8 cellular contexts compared by ENCODE assay signal in the genomic region with DNA sequence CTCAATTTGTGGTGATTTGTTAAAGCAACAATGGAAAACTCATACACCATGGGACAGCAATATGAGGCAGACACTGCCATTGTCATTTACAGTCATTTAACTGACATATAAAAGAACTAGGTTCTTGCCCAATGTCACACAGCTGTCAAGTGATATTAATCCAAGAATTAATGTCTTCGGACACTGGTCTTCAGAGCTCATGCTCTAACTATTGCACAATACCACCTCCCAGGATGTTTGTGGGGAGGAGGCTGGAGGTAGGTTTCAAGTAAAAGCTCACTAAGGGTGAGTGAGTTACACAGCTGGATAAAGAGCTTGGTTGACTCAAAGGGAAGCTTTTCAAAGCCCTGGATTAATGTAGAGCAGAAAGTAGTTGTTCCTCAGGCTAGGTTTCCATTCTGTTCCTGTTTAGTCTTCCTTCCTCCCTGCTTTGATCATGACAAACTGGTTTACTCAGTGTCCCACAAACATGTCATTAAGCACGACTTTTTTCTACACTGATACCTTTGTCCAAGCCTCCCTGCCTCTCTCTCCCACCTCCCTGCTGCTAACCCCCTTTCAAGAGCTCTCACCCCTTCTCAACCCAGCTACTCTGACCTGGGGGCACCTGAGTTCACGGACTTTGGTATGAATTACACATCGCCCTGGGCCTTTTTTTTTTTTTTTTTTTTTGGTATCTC. TPM values are rescaled to one million over a fixed set of nuclear protein-coding genes. Genes with fewer than 3 reads are reported as not detected.
DNase-seq lines count a peak whose midpoint lies in the region; ATAC-seq and TF ChIP-seq lines count a peak whose summit lies in the region.

No MANE protein-coding gene starts in this region.

- peaks cover 18% of the 10 kb centered on the region for H3K79me2 ChIP-seq in OCI-LY3 (ENCODE audit: low read length)

- no peak overlapping the region for H3K27ac ChIP-seq in OCI-LY3 (ENCODE audit: low read length)
- peak overlapping the region in 18 of 59 donors; percentile 1 to 96 (median 87) for H3K27ac ChIP-seq in dorsolateral prefrontal cortex
- H3K27ac ChIP-seq in psoas muscle, result peak overlapping the region; percentile 96

- no peak overlapping the region for H2AFZ ChIP-seq in OCI-LY3 (ENCODE audit: low read depth, low read length)

- H3K4me2 ChIP-seq in OCI-LY3 (ENCODE audit: low read length), result peak overlapping the region; percentile 97

- H3K9me3 ChIP-seq in OCI-LY3 (ENCODE audit: insufficient read depth, low read length) (no peaks in the 10 kb centered on the region), psoas muscle (peaks cover 5% of the 10 kb centered on the region)

- TF ChIP-seq CTCF in OCI-LY3 (IDR thresholded peaks at IDR 0.05; ENCODE audit: low read depth, low read length) (no peak), dorsolateral prefrontal cortex (IDR thresholded peaks at IDR 0.05 in 54 of 56, conservative IDR thresholded peaks at IDR 0.05 in 2 of 56; ENCODE audit: low read depth in 1 of 56, partially characterized antibody in 56 of 56) (no peak), psoas muscle (IDR thresholded peaks at IDR 0.05) (no peak)

- peak; percentile 54 for DNase-seq in DMS53 (lab: John Stamatoyannopoulos, UW)
- DNase-seq in DMS53 treated with DMSO at 0.1 percent for 48 hours (lab: John Stamatoyannopoulos, UW; ENCODE audit: unreplicated experiment), result no peak
- no peak for DNase-seq in dorsolateral prefrontal cortex
- DNase-seq in psoas muscle, result no peak
- no peak for DNase-seq in medulla oblongata (ENCODE audit: extremely low spot score)

- H3K27me3 ChIP-seq in OCI-LY3 (ENCODE audit: low read depth, low read length) (no peaks in the 10 kb centered on the region), dorsolateral prefrontal cortex (no peaks in the 10 kb centered on the region), psoas muscle (ENCODE audit: insufficient read depth in 3 of 3, low read length in 2 of 3) (no peaks in the 10 kb centered on the region)

- H3K4me1 ChIP-seq in OCI-LY3 (ENCODE audit: low read length) (peaks cover 24% of the 10 kb centered on the region), psoas muscle (peaks cover 14% of the 10 kb centered on the region)

- H4K20me1 ChIP-seq in OCI-LY3 (ENCODE audit: insufficient read depth, low read length), result no peaks in the 10 kb centered on the region

- peak; percentile 6 to 34 (median 24) for ATAC-seq in psoas muscle
- no peak for ATAC-seq in HG02938 (IDR thresholded peaks at IDR 0.05; ENCODE audit: unreplicated experiment)
- no peak for ATAC-seq in GM21576 (IDR thresholded peaks at IDR 0.05; ENCODE audit: unreplicated experiment)

- H3K4me3 ChIP-seq in OCI-LY3 (ENCODE audit: low read length) (peak overlapping the region; percentile 100), dorsolateral prefrontal cortex (peak overlapping the region in 41 of 59 donors; percentile 79 to 100 (median 98)), psoas muscle (peak overlapping the region; percentile 84)

- intact Hi-C loops in dorsolateral prefrontal cortex (cut with DNase I) (loop anchor here (5.0 to 10.0 kb wide), 4 partner anchors 35 to 273 kb away; partner anchors contain the start of genes KIF11 (in 2 of the 2) and IDE (in 1 of the 2)), psoas muscle (cut with DNase I) (loop anchor here in 1 of 2 donors (5.0 kb wide), 1 partner anchor 35 kb away; no protein-coding TSS in a partner anchor)

- H3K36me3 ChIP-seq in OCI-LY3 (replicated peaks; ENCODE audit: low read depth, low read length) (no peaks in the 10 kb centered on the region), psoas muscle (ENCODE audit: insufficient read depth in 1 of 2, low read depth in 1 of 2) (no peaks in the 10 kb centered on the region)

- peak overlapping the region; percentile 77; the same call in 1 of the 2 replicates for H3K9ac ChIP-seq in OCI-LY3 (ENCODE audit: low read length)

- 51 to 56% (median 55%) methylated on average over 4 of the region's 4 CpGs for WGBS in psoas muscle, 3 donors

RNA-seq across cellular contexts. Expression of gene EXOC6, which starts 1.0 kb away (rescaled TPM):
- total RNA-seq in dorsolateral prefrontal cortex (10 to 100 TPM; 14.7 to 38.5 (median 27.0) TPM), psoas muscle (10 to 100 TPM; 14.4 to 27.8 (median 21.3) TPM)
- 1 to 10 TPM; 7.4 to 9.1 (median 8.2) TPM for polyA plus RNA-seq in psoas muscle

Comparison
In these comparisons a context has a peak if more than half of its experiments do, and no peak if none do; other contexts are left out.
1. ATAC-seq: peak in psoas muscle (4 of 4); none in HG02938 (single experiment) and GM21576 (single experiment).
2. Peak in every context shown above with its lines, with median percentiles within 50 percentile points of each other: H3K4me3 ChIP-seq.